ENCODE assay signal across 8 cellular contexts in the genomic region with DNA sequence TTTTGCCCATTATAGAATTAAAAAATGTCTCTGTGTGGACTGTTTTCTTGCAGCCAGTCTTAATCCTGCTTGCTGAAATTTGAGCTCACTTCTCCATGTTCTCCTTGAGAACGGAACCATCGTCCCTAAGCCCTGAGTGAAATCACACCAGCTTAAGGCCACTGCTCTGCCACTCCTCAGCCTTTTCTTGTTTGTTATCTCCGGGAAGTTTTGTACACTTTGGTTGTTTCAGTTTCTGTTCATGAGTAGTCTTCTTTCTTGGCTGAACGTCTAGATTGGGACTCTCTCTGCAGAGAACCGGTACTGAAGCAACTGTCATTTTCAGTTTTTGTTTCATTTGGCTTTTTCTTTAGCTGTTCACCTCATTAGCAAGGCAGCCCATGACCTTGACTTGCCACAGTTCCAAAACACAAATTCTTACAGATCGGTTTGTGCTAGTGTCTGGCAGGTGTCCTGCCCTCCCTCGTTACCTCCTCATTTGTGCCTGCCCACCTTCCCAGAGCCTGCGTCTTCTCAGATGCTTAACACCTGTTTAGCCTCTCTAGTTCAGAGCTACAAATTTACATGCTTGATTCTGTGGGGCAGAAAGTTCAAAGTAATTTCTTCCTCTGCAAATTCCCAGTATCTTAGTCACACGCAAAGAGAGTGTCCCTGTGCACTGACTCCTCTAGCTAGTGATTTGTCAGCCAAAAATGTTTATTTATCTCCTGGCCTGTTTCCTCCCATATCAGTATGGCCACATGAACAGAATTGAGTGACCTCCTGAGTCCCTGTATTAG. TPM values are rescaled to one million over a fixed set of nuclear protein-coding genes. Genes with fewer than 3 reads are reported as not detected.
A peak's percentile ranks its signal among the peaks of the same experiment; 100 is the strongest.
DNase-seq lines count a peak whose midpoint lies in the region; ATAC-seq, FAIRE-seq and TF ChIP-seq lines count a peak whose summit lies in the region.

No MANE protein-coding gene starts in this region.

- H3K27ac Mint-ChIP-seq in activated CD4-positive, alpha-beta memory T cell treated with anti-CD3 and anti-CD28 coated beads, Interleukin-2, amount 10 ng/mL, durations not matched to agents 7 days and 5 days = peak overlapping the region; percentile 87

- DNase-seq in AG20443 (ENCODE audit: low spot score) (peak; percentile 38), GM19239 (ENCODE audit: insufficient read length, low spot score) (peak; percentile 78), hepatic stellate cell (ENCODE audit: low spot score) (peak; percentile 70), stomach (no peak), UCSD-AML1 (lab: John Stamatoyannopoulos, UW; ENCODE audit: unreplicated experiment) (no peak), NCI-H128 (lab: John Stamatoyannopoulos, UW; ENCODE audit: unreplicated experiment) (no peak)
- DNase-seq in activated CD4-positive, alpha-beta memory T cell treated with anti-CD3 and anti-CD28 coated beads, Interleukin-2, amount 10 ng/mL, durations not matched to agents 7 days and 5 days = peak; percentile 40

- peak overlapping the region; percentile 38 to 77 (median 65) for H3K27ac ChIP-seq in stomach

- TF ChIP-seq POLR2A in stomach (IDR thresholded peaks at IDR 0.05) = no peak

- H3K9me3 Mint-ChIP-seq in activated CD4-positive, alpha-beta memory T cell treated with anti-CD3 and anti-CD28 coated beads, Interleukin-2, amount 10 ng/mL, durations not matched to agents 7 days and 5 days = no peaks in the 10 kb centered on the region

- peaks cover 13 to 83% (median 69%) of the 10 kb centered on the region in 4 donors for H3K36me3 ChIP-seq in stomach

- TF ChIP-seq EP300 in stomach (IDR thresholded peaks at IDR 0.05) = no peak

- no peaks in the 10 kb centered on the region for H3K9me3 ChIP-seq in stomach

- intact Hi-C loops in stomach (cut with DNase I; ENCODE audit: low total_unique reads) = no loop called here

- H3K4me1 Mint-ChIP-seq in activated CD4-positive, alpha-beta memory T cell treated with anti-CD3 and anti-CD28 coated beads, Interleukin-2, amount 10 ng/mL, durations not matched to agents 7 days and 5 days = peaks cover 58% of the 10 kb centered on the region

- 11 to 23% (median 21%) methylated on average over 9 of the region's 9 CpGs for WGBS in stomach, 5 donors

- H3K27me3 Mint-ChIP-seq in activated CD4-positive, alpha-beta memory T cell treated with anti-CD3 and anti-CD28 coated beads, Interleukin-2, amount 10 ng/mL, durations not matched to agents 7 days and 5 days = no peaks in the 10 kb centered on the region

- peak overlapping the region; percentile 2 to 25 (median 22) for H3K4me3 ChIP-seq in stomach

- CTCF ChIA-PET in activated CD4-positive, alpha-beta memory T cell treated with anti-CD3 and anti-CD28 coated beads, Interleukin-2, amount 10 ng/mL, durations not matched to agents 7 days and 5 days (lab: Charles Lee) = interaction anchor here (0.6 to 3.7 kb wide), 11 partner anchors 11 to 425 kb away, joined by 3 to 14 read pairs (median 4); partner anchors contain the start of gene COQ8A

- TF ChIP-seq CTCF in stomach (IDR thresholded peaks at IDR 0.05) = no peak

- H3K36me3 Mint-ChIP-seq in activated CD4-positive, alpha-beta memory T cell treated with anti-CD3 and anti-CD28 coated beads, Interleukin-2, amount 10 ng/mL, durations not matched to agents 7 days and 5 days (ENCODE audit: low read depth) = peaks cover 3% of the 10 kb centered on the region

- FAIRE-seq in GM19239 (lab: Jason Lieb, UNC) = peak; percentile 98

- no peaks in the 10 kb centered on the region for H3K27me3 ChIP-seq in stomach

- peaks cover 9 to 39% (median 29%) of the 10 kb centered on the region in 4 donors for H3K4me1 ChIP-seq in stomach

- POLR2A ChIA-PET in activated CD4-positive, alpha-beta memory T cell treated with anti-CD3 and anti-CD28 coated beads, Interleukin-2, amount 10 ng/mL, durations not matched to agents 7 days and 5 days (lab: Charles Lee) = interaction anchor here (0.6 to 3.5 kb wide), 19 partner anchors 9 to 574 kb away, joined by 3 to 82 read pairs (median 4); partner anchors contain the start of genes COQ8A, LIN9 and PSEN2

- peak; percentile 88 for ATAC-seq in HG03196 (IDR thresholded peaks at IDR 0.05; ENCODE audit: unreplicated experiment)

- H3K4me3 Mint-ChIP-seq in activated CD4-positive, alpha-beta memory T cell treated with anti-CD3 and anti-CD28 coated beads, Interleukin-2, amount 10 ng/mL, durations not matched to agents 7 days and 5 days = peak overlapping the region; percentile 54

RNA-seq across cellular contexts. Expression of gene PSEN2, which starts 12.4 kb away (rescaled TPM):
- total RNA-seq in activated CD4-positive, alpha-beta memory T cell treated with anti-CD3 and anti-CD28 coated beads, Interleukin-2, amount 10 ng/mL, durations not matched to agents 7 days and 5 days = 1 to 10 TPM; 4.5 to 4.9 TPM
- 10 to 100 TPM in 4 of 5 donors, 1 to 10 TPM in 1; 2.7 to 36.2 (median 22.8) TPM for total RNA-seq in stomach
- 10 to 100 TPM in 1 of 3 donors, 1 to 10 TPM in 2; 6.3 to 11.8 (median 8.8) TPM for polyA plus RNA-seq in stomach

RNA-seq across cellular contexts. Expression of gene COQ8A, which starts 57.3 kb away (rescaled TPM):
- 10 to 100 TPM; 18.1 to 18.5 TPM for total RNA-seq in activated CD4-positive, alpha-beta memory T cell treated with anti-CD3 and anti-CD28 coated beads, Interleukin-2, amount 10 ng/mL, durations not matched to agents 7 days and 5 days
- total RNA-seq in stomach = 100 to 1,000 TPM in 2 of 5 donors, 10 to 100 TPM in 3; 26.4 to 384 (median 91.7) TPM
- polyA plus RNA-seq in stomach = 10 to 100 TPM; 51.6 to 66.4 (median 61.9) TPM

Comparison
In these comparisons a context has a peak if more than half of its experiments do, and no peak if none do; other contexts are left out.
1. DNase-seq: peak in AG20443 (single experiment), GM19239 (single experiment), activated CD4-positive, alpha-beta memory T cell treated with anti-CD3 and anti-CD28 coated beads, Interleukin-2, amount 10 ng/mL, durations not matched to agents 7 days and 5 days (single experiment) and hepatic stellate cell (single experiment); none in stomach (single experiment), UCSD-AML1 (single experiment) and NCI-H128 (single experiment).